ENCODE assay signal across 20 cellular contexts in the genomic region with DNA sequence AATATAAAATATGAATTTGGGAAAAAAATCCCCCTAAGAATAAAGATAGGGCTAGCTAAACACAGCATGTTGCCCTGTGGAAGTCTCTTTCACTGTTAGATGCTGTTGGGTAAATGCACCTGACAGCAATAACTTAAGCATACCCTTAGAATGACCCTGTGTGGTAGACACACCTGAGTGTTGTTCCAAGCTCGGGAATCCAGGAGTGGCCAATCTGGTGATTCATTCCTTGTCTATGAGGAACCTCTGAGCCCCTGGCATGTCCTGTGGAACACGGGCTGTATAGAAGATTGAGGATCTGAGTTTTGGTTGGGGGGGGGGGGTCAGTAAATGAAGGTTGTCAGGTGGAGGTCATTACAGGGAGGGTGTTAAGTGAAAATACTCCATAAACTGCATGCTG.
DNase-seq lines count a peak whose midpoint lies in the region; ATAC-seq and TF ChIP-seq lines count a peak whose summit lies in the region.
"Had no signal": no experiment of that assay in that cellular context is flagged by ENCODE, and none has a peak within 500 bp of the region (broad histone marks: within the 10 kb centered on the region; RNA-seq: fewer than 3 reads in every experiment).

No MANE protein-coding gene starts in this region.

- intact Hi-C loops in colonic mucosa (cut with DNase I): no loop called here
- intact Hi-C loops in left lung (cut with DNase I): no loop called here
- intact Hi-C loops in upper lobe of right lung (cut with DNase I): no loop called here

- DNase-seq in NCI-H226 (peak; percentile 75), colonic mucosa (peak; percentile 69), left lung (no peak), upper lobe of right lung (no peak), NCI-H526 (lab: John Stamatoyannopoulos, UW) (no peak), substantia nigra (lab: John Stamatoyannopoulos, UW) (no peak)
- DNase-seq: activated naive CD4-positive, alpha-beta T cell treated with anti-CD3 and anti-CD28 coated beads, Interleukin-2, amount 50 U/mL, for 16 hours; cortex of kidney; GDM1; glutamatergic neuron; immature natural killer cell; Karpas-422; NCI-H1105 treated with DMSO at 0.1 percent for 48 hours; NCI-H2171; NCI-H774; RPMI8226; stimulated activated CD4-positive, alpha-beta T cell treated with anti-CD3 and anti-CD28 coated beads, Interleukin-4, amount 100 ng/mL, for 24 hours; SW 1271 had no signal

- H3K4me1 ChIP-seq in colonic mucosa: no peaks in the 10 kb centered on the region
- no peaks in the 10 kb centered on the region for H3K4me1 ChIP-seq in left lung
- no peaks in the 10 kb centered on the region for H3K4me1 ChIP-seq in upper lobe of right lung

- no peaks in the 10 kb centered on the region for H3K9me3 ChIP-seq in colonic mucosa
- H3K9me3 ChIP-seq in left lung: peaks cover 0 to 6% of the 10 kb centered on the region in 2 donors
- no peaks in the 10 kb centered on the region for H3K9me3 ChIP-seq in upper lobe of right lung

- H3K9ac ChIP-seq in colonic mucosa (ENCODE audit: low read depth in 2 of 2, low read length in 2 of 2): no peak overlapping the region

- peak overlapping the region; percentile 8 for H3K27ac ChIP-seq in colonic mucosa
- peak overlapping the region in 1 of 2 donors; percentile 55 for H3K27ac ChIP-seq in left lung
- no peak overlapping the region for H3K27ac ChIP-seq in upper lobe of right lung
- no peak overlapping the region for H3K27ac ChIP-seq in substantia nigra (ENCODE audit: low read depth, low read length, poor library complexity, severe bottlenecking)

- H3K36me3 ChIP-seq in colonic mucosa (no peaks in the 10 kb centered on the region), left lung (no peaks in the 10 kb centered on the region), upper lobe of right lung (no peaks in the 10 kb centered on the region)

- H3K4me3 ChIP-seq in colonic mucosa (no peak overlapping the region), left lung (no peak overlapping the region), upper lobe of right lung (no peak overlapping the region)
- H3K4me3 ChIP-seq: skin epidermis had no signal

- TF ChIP-seq CTCF in colonic mucosa (IDR thresholded peaks at IDR 0.05) (no peak), left lung (IDR thresholded peaks at IDR 0.05) (no peak), upper lobe of right lung (IDR thresholded peaks at IDR 0.05) (no peak)

- ATAC-seq in left lung (peak; percentile 96), upper lobe of right lung (peak; percentile 81), HG03460 (IDR thresholded peaks at IDR 0.05; ENCODE audit: unreplicated experiment) (no peak)

- H3K27me3 ChIP-seq in colonic mucosa (no peaks in the 10 kb centered on the region), left lung (no peaks in the 10 kb centered on the region), upper lobe of right lung (no peaks in the 10 kb centered on the region)

Comparison
In these comparisons a context has a peak if more than half of its experiments do, and no peak if none do; other contexts are left out.
1. DNase-seq: peak in NCI-H226 (single experiment) and colonic mucosa (single experiment); none in left lung (0 of 2), upper lobe of right lung (single experiment), NCI-H526 (0 of 2) and substantia nigra (0 of 49).